10 cellular contexts compared by ENCODE assay signal in the genomic region with DNA sequence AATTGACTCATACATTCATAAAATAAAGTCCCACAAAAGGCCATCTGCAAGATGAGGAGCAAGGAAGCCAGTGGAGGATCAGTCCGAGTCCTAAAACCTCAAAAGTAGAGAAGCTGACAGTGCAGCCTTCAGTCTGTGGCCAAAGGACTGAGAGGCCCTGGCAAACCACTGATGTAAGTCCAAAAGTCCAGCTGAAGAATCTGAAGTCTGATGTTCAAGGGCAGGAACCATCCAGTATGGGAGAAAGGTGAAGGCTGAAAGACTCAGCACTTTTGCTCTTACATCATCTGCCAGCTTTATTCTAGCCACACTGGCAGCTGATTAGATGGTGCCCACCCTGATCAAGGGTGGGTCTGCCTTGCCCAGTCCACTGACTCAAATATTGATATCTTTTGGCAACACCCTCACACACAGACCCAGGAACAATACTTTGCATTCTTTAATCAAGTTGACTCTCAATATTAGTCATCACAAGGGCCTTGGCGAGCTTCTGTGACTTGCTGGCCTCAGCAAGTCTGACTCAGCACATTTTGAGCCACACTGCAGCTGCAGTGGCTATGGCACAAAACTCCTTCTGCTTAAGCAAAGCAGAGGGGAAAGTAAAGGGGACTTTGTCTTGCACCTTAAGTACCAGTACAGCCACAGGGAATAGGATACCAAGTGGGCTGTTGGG.
DNase-seq lines count a peak whose midpoint lies in the region; ATAC-seq, FAIRE-seq and TF ChIP-seq lines count a peak whose summit lies in the region.
"Had no signal": no experiment of that assay in that cellular context is flagged by ENCODE, and none has a peak within 500 bp of the region (broad histone marks: within the 10 kb centered on the region; RNA-seq: fewer than 3 reads in every experiment).

No MANE protein-coding gene starts in this region.

- H3K4me3 ChIP-seq in retinal pigment epithelial cell (ENCODE audit: low read length), result no peak overlapping the region

- ATAC-seq in HG03064 (IDR thresholded peaks at IDR 0.05; ENCODE audit: low read depth, unreplicated experiment), result peak; percentile 57
- no peak for ATAC-seq in activated CD4-positive, alpha-beta T cell treated with anti-CD3 and anti-CD28 coated beads for 36 hours
- ATAC-seq: activated naive CD8-positive, alpha-beta T cell treated with anti-CD3 and anti-CD28 coated beads, Interleukin-2, amount 50 U/mL, for 24 hours had no signal

- TF ChIP-seq CTCF in retinal pigment epithelial cell (conservative IDR thresholded peaks at IDR 0.05; ENCODE audit: low read depth, low read length) (no peak), GM13977 (IDR thresholded peaks at IDR 0.05; ENCODE audit: extremely low read depth, insufficient read depth, missing control alignments) (no peak), D721Med (IDR thresholded peaks at IDR 0.05; ENCODE audit: insufficient read depth, missing control alignments) (no peak)

- CTCF ChIA-PET in activated CD4-positive, alpha-beta T cell treated with anti-CD3 and anti-CD28 coated beads for 36 hours (lab: Charles Lee), result no interaction called here

- H3K9me3 Mint-ChIP-seq in activated CD4-positive, alpha-beta T cell treated with anti-CD3 and anti-CD28 coated beads for 36 hours (ENCODE audit: low read depth), result peaks cover 16% of the 10 kb centered on the region

- no peak overlapping the region for H3K27ac Mint-ChIP-seq in activated CD4-positive, alpha-beta T cell treated with anti-CD3 and anti-CD28 coated beads for 36 hours
- H3K27ac Mint-ChIP-seq: activated naive CD8-positive, alpha-beta T cell treated with anti-CD3 and anti-CD28 coated beads, Interleukin-2, amount 50 U/mL, for 24 hours; memory B cell had no signal

- POLR2A ChIA-PET in activated CD4-positive, alpha-beta T cell treated with anti-CD3 and anti-CD28 coated beads for 36 hours (lab: Charles Lee), result no interaction called here

- intact Hi-C loops in activated CD4-positive, alpha-beta T cell treated with anti-CD3 and anti-CD28 coated beads for 36 hours (cut with DNase I, micrococcal nuclease), result no loop called here

- in situ Hi-C loops in GM13977 (cut with MboI; ENCODE audit: low pct_unique_long_range_greater_than_20kb, low sequenced_read_pairs, unreplicated experiment), result no loop called here

- H3K4me3 Mint-ChIP-seq in activated CD4-positive, alpha-beta T cell treated with anti-CD3 and anti-CD28 coated beads for 36 hours, result no peak overlapping the region
- H3K4me3 Mint-ChIP-seq: activated naive CD8-positive, alpha-beta T cell treated with anti-CD3 and anti-CD28 coated beads, Interleukin-2, amount 50 U/mL, for 24 hours; memory B cell had no signal

- H3K4me1 Mint-ChIP-seq in activated CD4-positive, alpha-beta T cell treated with anti-CD3 and anti-CD28 coated beads for 36 hours, result no peaks in the 10 kb centered on the region
- H3K4me1 Mint-ChIP-seq: activated naive CD8-positive, alpha-beta T cell treated with anti-CD3 and anti-CD28 coated beads, Interleukin-2, amount 50 U/mL, for 24 hours; memory B cell had no signal

- DNase-seq in DMS53 (lab: John Stamatoyannopoulos, UW) (peak; percentile 2), DMS53 treated with DMSO at 0.1 percent for 48 hours (lab: John Stamatoyannopoulos, UW; ENCODE audit: unreplicated experiment) (no peak), UCSD-AML1 (lab: John Stamatoyannopoulos, UW; ENCODE audit: unreplicated experiment) (peak; percentile 7), retinal pigment epithelial cell (ENCODE audit: low read depth) (peak; percentile 11), GM13977 (ENCODE audit: low spot score) (no peak), D721Med (ENCODE audit: insufficient read length, low spot score) (no peak)
- DNase-seq in activated CD4-positive, alpha-beta T cell treated with anti-CD3 and anti-CD28 coated beads for 36 hours, result no peak
- DNase-seq: activated naive CD8-positive, alpha-beta T cell treated with anti-CD3 and anti-CD28 coated beads, Interleukin-2, amount 50 U/mL, for 24 hours had no signal

- peaks cover 3% of the 10 kb centered on the region for H3K27me3 Mint-ChIP-seq in activated CD4-positive, alpha-beta T cell treated with anti-CD3 and anti-CD28 coated beads for 36 hours
- H3K27me3 Mint-ChIP-seq: activated naive CD8-positive, alpha-beta T cell treated with anti-CD3 and anti-CD28 coated beads, Interleukin-2, amount 50 U/mL, for 24 hours; memory B cell had no signal

- no peak for FAIRE-seq in D721Med (lab: Jason Lieb, UNC)

- H3K36me3 Mint-ChIP-seq in activated CD4-positive, alpha-beta T cell treated with anti-CD3 and anti-CD28 coated beads for 36 hours (ENCODE audit: low read depth), result peaks cover 5% of the 10 kb centered on the region
- H3K36me3 Mint-ChIP-seq: memory B cell had no signal

Comparison
In these comparisons a context has a peak if more than half of its experiments do, and no peak if none do; other contexts are left out.
1. DNase-seq: peak in DMS53 (single experiment), UCSD-AML1 (single experiment) and retinal pigment epithelial cell (single experiment); none in DMS53 treated with DMSO at 0.1 percent for 48 hours (single experiment), GM13977 (single experiment), activated CD4-positive, alpha-beta T cell treated with anti-CD3 and anti-CD28 coated beads for 36 hours (single experiment) and D721Med (single experiment).